8 cellular contexts compared by ENCODE assay signal in the genomic region with DNA sequence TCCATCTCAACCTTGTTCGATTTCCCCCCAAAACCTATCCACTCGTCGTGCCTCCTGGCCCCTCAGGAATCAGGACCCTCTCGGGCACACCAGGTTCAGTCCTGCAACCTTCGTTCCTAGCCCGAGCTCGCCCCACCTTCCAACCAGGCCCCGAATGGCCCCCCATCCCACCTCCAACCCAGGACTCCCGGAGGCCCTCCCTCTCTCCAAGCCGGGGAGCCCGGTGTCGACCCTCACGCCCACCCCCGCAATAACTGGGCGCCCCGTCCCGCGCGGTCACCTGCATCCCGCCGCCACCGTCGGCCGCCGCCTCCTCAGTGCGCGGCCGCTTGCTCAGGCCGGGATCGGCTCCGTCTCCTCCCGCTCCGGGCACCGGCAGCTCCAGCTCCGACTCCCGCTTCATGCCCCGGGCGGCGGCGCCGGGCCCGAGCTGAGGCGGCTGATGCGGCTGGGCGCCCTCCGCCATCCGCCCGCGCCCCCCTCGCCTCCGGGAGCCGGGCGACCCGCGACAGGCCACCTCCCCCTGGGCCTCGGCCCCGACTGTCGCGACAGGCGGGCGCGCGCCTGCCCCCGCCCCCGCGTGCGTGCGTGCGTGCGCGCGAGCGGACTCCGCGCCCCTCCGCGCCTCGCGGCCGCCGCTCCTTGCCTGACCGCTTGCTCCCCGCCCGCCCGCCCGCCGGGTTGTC. TPM values are rescaled to one million over a fixed set of nuclear protein-coding genes. Genes with fewer than 3 reads are reported as not detected.
DNase-seq lines count a peak whose midpoint lies in the region; ATAC-seq and TF ChIP-seq lines count a peak whose summit lies in the region.

No MANE protein-coding gene starts in this region.

- peak; percentile 30 for ATAC-seq in HG02642 (IDR thresholded peaks at IDR 0.05; ENCODE audit: poor library complexity, unreplicated experiment)
- peak; percentile 6 for ATAC-seq in activated B cell treated with CpG ODN at 0.5 μM for 24 hours (ENCODE audit: low read depth)
- no peak for ATAC-seq in GM21825 (IDR thresholded peaks at IDR 0.05; ENCODE audit: unreplicated experiment)

- H2BK15ac ChIP-seq in neuronal stem cell (ENCODE audit: low read length): no peak overlapping the region

- H3K9ac ChIP-seq in neuronal stem cell (ENCODE audit: low read depth, low read length, poor library complexity): peak overlapping the region; percentile 99

- intact Hi-C loops in activated B cell treated with CpG ODN at 0.5 μM for 24 hours (cut with micrococcal nuclease): no loop called here

- no peaks in the 10 kb centered on the region for H3K9me3 ChIP-seq in neuronal stem cell (replicated peaks in 1 of 2; ENCODE audit: control insufficient read depth in 2 of 2, insufficient read depth in 1 of 2, low read depth in 1 of 2, low read length in 2 of 2)

- H3K4me2 ChIP-seq in neuronal stem cell (ENCODE audit: insufficient read depth, low read length, poor library complexity, severe bottlenecking): peak overlapping the region; percentile 61

- POLR2A ChIA-PET in activated B cell treated with CpG ODN at 0.5 μM for 24 hours (lab: Charles Lee): no interaction called here

- H3K36me3 ChIP-seq in neuronal stem cell (replicated peaks in 1 of 2; ENCODE audit: control insufficient read depth in 2 of 2, insufficient read depth in 2 of 2, low read length in 2 of 2): peaks cover 0 to 16% of the 10 kb centered on the region in 2 donors

- H3K36me3 Mint-ChIP-seq in activated B cell treated with CpG ODN at 0.5 μM for 24 hours (ENCODE audit: low read depth): no peaks in the 10 kb centered on the region

- no peak overlapping the region for H2BK12ac ChIP-seq in neuronal stem cell (ENCODE audit: low read length)

- H3K23ac ChIP-seq in neuronal stem cell (ENCODE audit: low read depth, low read length, poor library complexity): peak overlapping the region; percentile 80

- H3K4me3 Mint-ChIP-seq in activated B cell treated with CpG ODN at 0.5 μM for 24 hours: peak overlapping the region; percentile 71

- H2BK120ac ChIP-seq in neuronal stem cell (ENCODE audit: low read depth, low read length): no peak overlapping the region

- no peaks in the 10 kb centered on the region for H3K9me3 Mint-ChIP-seq in activated B cell treated with CpG ODN at 0.5 μM for 24 hours

- CTCF ChIA-PET in activated B cell treated with CpG ODN at 0.5 μM for 24 hours (lab: Charles Lee): no interaction called here

- TF ChIP-seq CTCF in activated B cell treated with CpG ODN at 0.5 μM for 24 hours (IDR thresholded peaks at IDR 0.05) (no peak), fibroblast of villous mesenchyme (IDR thresholded peaks at IDR 0.05; ENCODE audit: insufficient read depth, low read depth, low read length) (no peak)

- no peaks in the 10 kb centered on the region for H3K27me3 ChIP-seq in neuronal stem cell (ENCODE audit: control insufficient read depth in 3 of 3, insufficient read depth in 3 of 3, low read depth in 1 of 3, low read length in 3 of 3)

- peak overlapping the region; percentile 17 for H3K14ac ChIP-seq in neuronal stem cell (ENCODE audit: low read length)

- peaks cover 63% of the 10 kb centered on the region for H3K27me3 Mint-ChIP-seq in activated B cell treated with CpG ODN at 0.5 μM for 24 hours

- H3K27ac ChIP-seq in neuronal stem cell (replicated peaks; ENCODE audit: low read length): peak overlapping the region; percentile 96

- DNase-seq in D341Med (ENCODE audit: low spot score): peak; percentile 91
- DNase-seq in activated B cell treated with CpG ODN at 0.5 μM for 24 hours: no peak
- DNase-seq in fibroblast of villous mesenchyme (ENCODE audit: low read depth): no peak
- peak; percentile 72 for DNase-seq in neuronal stem cell (ENCODE audit: low spot score)
- no peak for DNase-seq in kidney tubule cell (ENCODE audit: low spot score)
- DNase-seq in GOT3 (lab: John Stamatoyannopoulos, UW): no peak

- peak overlapping the region; percentile 10 for H3K4ac ChIP-seq in neuronal stem cell (ENCODE audit: low read length)

- WGBS in neuronal stem cell (ENCODE audit: extremely low coverage in 2 of 2, insufficient read length in 2 of 2, insufficient replicate concordance in 1 of 2), 2 donors: no CpG with 5 or more reads among the region's 87 CpGs

- peak overlapping the region; percentile 92 for H2AFZ ChIP-seq in neuronal stem cell (ENCODE audit: low read length)

- peaks cover 11 to 17% of the 10 kb centered on the region in 2 donors for H3K4me1 ChIP-seq in neuronal stem cell (ENCODE audit: control insufficient read depth in 2 of 2, insufficient read depth in 1 of 2, low read depth in 1 of 2, low read length in 2 of 2)

- H4K8ac ChIP-seq in neuronal stem cell (ENCODE audit: low read depth, low read length): no peak overlapping the region

- H2BK5ac ChIP-seq in neuronal stem cell (ENCODE audit: low read length): peak overlapping the region; percentile 95

- peaks cover 14% of the 10 kb centered on the region for H3K4me1 Mint-ChIP-seq in activated B cell treated with CpG ODN at 0.5 μM for 24 hours

- H3K4me3 ChIP-seq in fibroblast of villous mesenchyme (ENCODE audit: low read depth, low read length) (peak overlapping the region; percentile 96), neuronal stem cell (ENCODE audit: low read length in 2 of 2) (peak overlapping the region; percentile 69 to 99)

- H2AK5ac ChIP-seq in neuronal stem cell (ENCODE audit: low read depth, low read length): peak overlapping the region; percentile 95

- no peak overlapping the region for H4K91ac ChIP-seq in neuronal stem cell (ENCODE audit: low read depth, low read length, poor library complexity)

- H3K79me1 ChIP-seq in neuronal stem cell (ENCODE audit: low read depth, low read length): peaks cover 2% of the 10 kb centered on the region

- H3K18ac ChIP-seq in neuronal stem cell (ENCODE audit: low read length): peak overlapping the region; percentile 98

- H3K27ac Mint-ChIP-seq in activated B cell treated with CpG ODN at 0.5 μM for 24 hours: no peak overlapping the region

RNA-seq across cellular contexts. Expression of gene RBFOX2, which starts 0.5 kb away (rescaled TPM):
- total RNA-seq in activated B cell treated with CpG ODN at 0.5 μM for 24 hours (not detected in 2 replicates), fibroblast of villous mesenchyme (160 and 174 TPM in 2 replicates)
- 133 TPM for polyA plus RNA-seq in neuronal stem cell (2013, experiment 1 of 2)
- polyA plus RNA-seq in neuronal stem cell (2013, experiment 2 of 2): 132 TPM

Comparison
In these comparisons a context has a peak if more than half of its experiments do, and no peak if none do; other contexts are left out.
1. DNase-seq: peak in D341Med (single experiment) and neuronal stem cell (single experiment); none in activated B cell treated with CpG ODN at 0.5 μM for 24 hours (single experiment), fibroblast of villous mesenchyme (single experiment), kidney tubule cell (single experiment) and GOT3 (single experiment).
2. RNA of gene RBFOX2, which starts 0.5 kb away (total RNA-seq): 160 to 174 TPM in fibroblast of villous mesenchyme; not detected in activated B cell treated with CpG ODN at 0.5 μM for 24 hours; every median in the first group is over 100 times any median in the second.